In the genomic region with DNA sequence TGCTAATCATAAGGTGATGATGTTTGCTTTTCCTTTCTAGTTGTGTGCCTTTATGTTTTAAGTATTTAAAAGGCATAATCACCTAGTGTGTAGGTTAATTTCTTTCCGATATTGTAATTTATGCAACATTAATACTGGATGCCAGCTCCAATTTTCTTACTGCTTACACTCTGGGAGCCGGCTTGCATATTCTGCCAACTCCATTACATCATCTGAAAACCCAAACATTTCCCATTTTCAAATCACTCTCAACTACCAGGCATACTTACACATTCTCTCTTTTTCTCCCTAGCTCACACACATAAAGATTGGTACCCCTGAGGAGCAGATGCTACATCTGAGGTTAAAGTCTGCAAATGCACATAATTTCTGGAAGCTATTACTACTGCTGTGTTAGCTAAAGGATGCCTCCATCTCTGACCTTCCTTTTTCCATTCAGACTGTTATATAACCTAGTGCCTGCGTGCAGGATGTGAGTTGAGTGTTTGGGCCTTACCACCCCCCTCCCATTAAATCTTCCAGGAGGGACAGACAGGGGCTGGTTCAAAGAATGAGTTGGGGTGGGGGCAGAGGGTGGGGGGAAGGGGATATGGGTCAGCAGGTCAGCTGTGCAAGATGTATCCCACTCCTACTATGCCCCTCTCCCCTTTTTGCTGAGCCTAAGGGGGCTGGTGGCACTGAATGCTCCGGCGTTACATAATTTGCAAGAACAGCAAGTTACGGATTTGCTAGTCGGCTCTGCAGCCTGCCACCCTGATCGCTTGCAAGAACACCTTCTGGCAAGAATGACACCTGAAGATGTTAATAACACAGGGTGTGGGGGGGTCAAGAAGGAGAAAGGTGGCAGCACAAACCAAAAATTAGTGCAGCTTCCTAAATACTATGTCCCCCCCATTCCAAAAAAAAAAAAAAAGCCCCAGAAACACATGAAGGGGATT, we compare ENCODE assay signal across 1 cellular context.
TF ChIP-seq lines count a peak whose summit lies in the region.

No MANE protein-coding gene starts in this region.

TF ChIP-seq in WTC11, 78 proteins besides CTCF, POLR2A, EP300 and RAD21 (continued from another document):
- TF ChIP-seq, protein P1, sequence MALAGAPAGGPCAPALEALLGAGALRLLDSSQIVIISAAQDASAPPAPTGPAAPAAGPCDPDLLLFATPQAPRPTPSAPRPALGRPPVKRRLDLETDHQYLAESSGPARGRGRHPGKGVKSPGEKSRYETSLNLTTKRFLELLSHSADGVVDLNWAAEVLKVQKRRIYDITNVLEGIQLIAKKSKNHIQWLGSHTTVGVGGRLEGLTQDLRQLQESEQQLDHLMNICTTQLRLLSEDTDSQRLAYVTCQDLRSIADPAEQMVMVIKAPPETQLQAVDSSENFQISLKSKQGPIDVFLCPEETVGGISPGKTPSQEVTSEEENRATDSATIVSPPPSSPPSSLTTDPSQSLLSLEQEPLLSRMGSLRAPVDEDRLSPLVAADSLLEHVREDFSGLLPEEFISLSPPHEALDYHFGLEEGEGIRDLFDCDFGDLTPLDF (CRISPR knock-in tag; IDR thresholded peaks at IDR 0.05): no peak
- TF ChIP-seq, protein P2, sequence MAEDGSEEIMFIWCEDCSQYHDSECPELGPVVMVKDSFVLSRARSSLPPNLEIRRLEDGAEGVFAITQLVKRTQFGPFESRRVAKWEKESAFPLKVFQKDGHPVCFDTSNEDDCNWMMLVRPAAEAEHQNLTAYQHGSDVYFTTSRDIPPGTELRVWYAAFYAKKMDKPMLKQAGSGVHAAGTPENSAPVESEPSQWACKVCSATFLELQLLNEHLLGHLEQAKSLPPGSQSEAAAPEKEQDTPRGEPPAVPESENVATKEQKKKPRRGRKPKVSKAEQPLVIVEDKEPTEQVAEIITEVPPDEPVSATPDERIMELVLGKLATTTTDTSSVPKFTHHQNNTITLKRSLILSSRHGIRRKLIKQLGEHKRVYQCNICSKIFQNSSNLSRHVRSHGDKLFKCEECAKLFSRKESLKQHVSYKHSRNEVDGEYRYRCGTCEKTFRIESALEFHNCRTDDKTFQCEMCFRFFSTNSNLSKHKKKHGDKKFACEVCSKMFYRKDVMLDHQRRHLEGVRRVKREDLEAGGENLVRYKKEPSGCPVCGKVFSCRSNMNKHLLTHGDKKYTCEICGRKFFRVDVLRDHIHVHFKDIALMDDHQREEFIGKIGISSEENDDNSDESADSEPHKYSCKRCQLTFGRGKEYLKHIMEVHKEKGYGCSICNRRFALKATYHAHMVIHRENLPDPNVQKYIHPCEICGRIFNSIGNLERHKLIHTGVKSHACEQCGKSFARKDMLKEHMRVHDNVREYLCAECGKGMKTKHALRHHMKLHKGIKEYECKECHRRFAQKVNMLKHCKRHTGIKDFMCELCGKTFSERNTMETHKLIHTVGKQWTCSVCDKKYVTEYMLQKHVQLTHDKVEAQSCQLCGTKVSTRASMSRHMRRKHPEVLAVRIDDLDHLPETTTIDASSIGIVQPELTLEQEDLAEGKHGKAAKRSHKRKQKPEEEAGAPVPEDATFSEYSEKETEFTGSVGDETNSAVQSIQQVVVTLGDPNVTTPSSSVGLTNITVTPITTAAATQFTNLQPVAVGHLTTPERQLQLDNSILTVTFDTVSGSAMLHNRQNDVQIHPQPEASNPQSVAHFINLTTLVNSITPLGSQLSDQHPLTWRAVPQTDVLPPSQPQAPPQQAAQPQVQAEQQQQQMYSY (CRISPR knock-in tag; IDR thresholded peaks at IDR 0.05): no peak
- TF ChIP-seq, protein P3, sequence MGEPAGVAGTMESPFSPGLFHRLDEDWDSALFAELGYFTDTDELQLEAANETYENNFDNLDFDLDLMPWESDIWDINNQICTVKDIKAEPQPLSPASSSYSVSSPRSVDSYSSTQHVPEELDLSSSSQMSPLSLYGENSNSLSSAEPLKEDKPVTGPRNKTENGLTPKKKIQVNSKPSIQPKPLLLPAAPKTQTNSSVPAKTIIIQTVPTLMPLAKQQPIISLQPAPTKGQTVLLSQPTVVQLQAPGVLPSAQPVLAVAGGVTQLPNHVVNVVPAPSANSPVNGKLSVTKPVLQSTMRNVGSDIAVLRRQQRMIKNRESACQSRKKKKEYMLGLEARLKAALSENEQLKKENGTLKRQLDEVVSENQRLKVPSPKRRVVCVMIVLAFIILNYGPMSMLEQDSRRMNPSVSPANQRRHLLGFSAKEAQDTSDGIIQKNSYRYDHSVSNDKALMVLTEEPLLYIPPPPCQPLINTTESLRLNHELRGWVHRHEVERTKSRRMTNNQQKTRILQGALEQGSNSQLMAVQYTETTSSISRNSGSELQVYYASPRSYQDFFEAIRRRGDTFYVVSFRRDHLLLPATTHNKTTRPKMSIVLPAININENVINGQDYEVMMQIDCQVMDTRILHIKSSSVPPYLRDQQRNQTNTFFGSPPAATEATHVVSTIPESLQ (CRISPR knock-in tag; IDR thresholded peaks at IDR 0.05): no peak
- TF ChIP-seq, protein P4, sequence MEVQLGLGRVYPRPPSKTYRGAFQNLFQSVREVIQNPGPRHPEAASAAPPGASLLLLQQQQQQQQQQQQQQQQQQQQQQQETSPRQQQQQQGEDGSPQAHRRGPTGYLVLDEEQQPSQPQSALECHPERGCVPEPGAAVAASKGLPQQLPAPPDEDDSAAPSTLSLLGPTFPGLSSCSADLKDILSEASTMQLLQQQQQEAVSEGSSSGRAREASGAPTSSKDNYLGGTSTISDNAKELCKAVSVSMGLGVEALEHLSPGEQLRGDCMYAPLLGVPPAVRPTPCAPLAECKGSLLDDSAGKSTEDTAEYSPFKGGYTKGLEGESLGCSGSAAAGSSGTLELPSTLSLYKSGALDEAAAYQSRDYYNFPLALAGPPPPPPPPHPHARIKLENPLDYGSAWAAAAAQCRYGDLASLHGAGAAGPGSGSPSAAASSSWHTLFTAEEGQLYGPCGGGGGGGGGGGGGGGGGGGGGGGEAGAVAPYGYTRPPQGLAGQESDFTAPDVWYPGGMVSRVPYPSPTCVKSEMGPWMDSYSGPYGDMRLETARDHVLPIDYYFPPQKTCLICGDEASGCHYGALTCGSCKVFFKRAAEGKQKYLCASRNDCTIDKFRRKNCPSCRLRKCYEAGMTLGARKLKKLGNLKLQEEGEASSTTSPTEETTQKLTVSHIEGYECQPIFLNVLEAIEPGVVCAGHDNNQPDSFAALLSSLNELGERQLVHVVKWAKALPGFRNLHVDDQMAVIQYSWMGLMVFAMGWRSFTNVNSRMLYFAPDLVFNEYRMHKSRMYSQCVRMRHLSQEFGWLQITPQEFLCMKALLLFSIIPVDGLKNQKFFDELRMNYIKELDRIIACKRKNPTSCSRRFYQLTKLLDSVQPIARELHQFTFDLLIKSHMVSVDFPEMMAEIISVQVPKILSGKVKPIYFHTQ (CRISPR knock-in tag; IDR thresholded peaks at IDR 0.05): no peak
- TF ChIP-seq, protein P5, sequence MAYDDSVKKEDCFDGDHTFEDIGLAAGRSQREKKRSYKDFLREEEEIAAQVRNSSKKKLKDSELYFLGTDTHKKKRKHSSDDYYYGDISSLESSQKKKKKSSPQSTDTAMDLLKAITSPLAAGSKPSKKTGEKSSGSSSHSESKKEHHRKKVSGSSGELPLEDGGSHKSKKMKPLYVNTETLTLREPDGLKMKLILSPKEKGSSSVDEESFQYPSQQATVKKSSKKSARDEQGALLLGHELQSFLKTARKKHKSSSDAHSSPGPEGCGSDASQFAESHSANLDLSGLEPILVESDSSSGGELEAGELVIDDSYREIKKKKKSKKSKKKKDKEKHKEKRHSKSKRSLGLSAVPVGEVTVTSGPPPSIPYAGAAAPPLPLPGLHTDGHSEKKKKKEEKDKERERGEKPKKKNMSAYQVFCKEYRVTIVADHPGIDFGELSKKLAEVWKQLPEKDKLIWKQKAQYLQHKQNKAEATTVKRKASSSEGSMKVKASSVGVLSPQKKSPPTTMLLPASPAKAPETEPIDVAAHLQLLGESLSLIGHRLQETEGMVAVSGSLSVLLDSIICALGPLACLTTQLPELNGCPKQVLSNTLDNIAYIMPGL (CRISPR knock-in tag; IDR thresholded peaks at IDR 0.05): no peak
- TF ChIP-seq, protein P6, sequence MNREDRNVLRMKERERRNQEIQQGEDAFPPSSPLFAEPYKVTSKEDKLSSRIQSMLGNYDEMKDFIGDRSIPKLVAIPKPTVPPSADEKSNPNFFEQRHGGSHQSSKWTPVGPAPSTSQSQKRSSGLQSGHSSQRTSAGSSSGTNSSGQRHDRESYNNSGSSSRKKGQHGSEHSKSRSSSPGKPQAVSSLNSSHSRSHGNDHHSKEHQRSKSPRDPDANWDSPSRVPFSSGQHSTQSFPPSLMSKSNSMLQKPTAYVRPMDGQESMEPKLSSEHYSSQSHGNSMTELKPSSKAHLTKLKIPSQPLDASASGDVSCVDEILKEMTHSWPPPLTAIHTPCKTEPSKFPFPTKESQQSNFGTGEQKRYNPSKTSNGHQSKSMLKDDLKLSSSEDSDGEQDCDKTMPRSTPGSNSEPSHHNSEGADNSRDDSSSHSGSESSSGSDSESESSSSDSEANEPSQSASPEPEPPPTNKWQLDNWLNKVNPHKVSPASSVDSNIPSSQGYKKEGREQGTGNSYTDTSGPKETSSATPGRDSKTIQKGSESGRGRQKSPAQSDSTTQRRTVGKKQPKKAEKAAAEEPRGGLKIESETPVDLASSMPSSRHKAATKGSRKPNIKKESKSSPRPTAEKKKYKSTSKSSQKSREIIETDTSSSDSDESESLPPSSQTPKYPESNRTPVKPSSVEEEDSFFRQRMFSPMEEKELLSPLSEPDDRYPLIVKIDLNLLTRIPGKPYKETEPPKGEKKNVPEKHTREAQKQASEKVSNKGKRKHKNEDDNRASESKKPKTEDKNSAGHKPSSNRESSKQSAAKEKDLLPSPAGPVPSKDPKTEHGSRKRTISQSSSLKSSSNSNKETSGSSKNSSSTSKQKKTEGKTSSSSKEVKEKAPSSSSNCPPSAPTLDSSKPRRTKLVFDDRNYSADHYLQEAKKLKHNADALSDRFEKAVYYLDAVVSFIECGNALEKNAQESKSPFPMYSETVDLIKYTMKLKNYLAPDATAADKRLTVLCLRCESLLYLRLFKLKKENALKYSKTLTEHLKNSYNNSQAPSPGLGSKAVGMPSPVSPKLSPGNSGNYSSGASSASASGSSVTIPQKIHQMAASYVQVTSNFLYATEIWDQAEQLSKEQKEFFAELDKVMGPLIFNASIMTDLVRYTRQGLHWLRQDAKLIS (CRISPR knock-in tag; IDR thresholded peaks at IDR 0.05; ENCODE audit: borderline replicate concordance): no peak
- TF ChIP-seq MYBL2 (CRISPR knock-in tag; IDR thresholded peaks at IDR 0.05): no peak
- TF ChIP-seq TEAD4 (CRISPR knock-in tag; IDR thresholded peaks at IDR 0.05): no peak
